In the genomic region with DNA sequence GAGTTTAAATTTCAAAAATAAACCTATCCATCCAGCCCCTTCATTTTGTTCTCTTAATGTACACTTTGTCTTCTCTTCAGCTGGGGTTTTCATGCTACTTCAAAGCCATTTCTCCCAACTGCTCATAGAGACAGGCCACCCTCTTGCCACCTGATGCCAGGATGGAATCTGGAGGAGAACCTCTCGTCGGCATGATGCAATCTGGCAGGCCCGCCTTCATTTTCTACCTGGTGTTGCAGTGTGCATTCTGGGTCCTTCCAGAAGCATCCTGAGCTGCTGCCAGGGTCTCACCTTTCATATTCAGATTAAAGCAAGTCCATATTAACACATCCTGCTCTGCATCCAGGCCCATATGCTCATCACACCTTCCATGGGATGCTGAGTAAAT, we compare ENCODE assay signal across 25 cellular contexts.
"Had no signal": no experiment of that assay in that cellular context is flagged by ENCODE, and none has a peak within 500 bp of the region (broad histone marks: within the 10 kb centered on the region; RNA-seq: fewer than 3 reads in every experiment).

No MANE protein-coding gene starts in this region.

- H3K9ac ChIP-seq: neural progenitor cell, parathyroid adenoma had no signal

- H3K36me3 ChIP-seq: gastrocnemius medialis, neural progenitor cell, right lobe of liver, stomach, tibial nerve, upper lobe of left lung had no signal

- H3K9me3 ChIP-seq: gastrocnemius medialis, right lobe of liver, stomach, tibial nerve, upper lobe of left lung had no signal

- H3K4me1 ChIP-seq: gastrocnemius medialis, neural progenitor cell, parathyroid adenoma, stomach, tibial nerve, upper lobe of left lung had no signal

- H3K79me2 ChIP-seq: parathyroid adenoma had no signal

- H3K27me3 Mint-ChIP-seq: naive thymus-derived CD4-positive, alpha-beta T cell; progenitor cell of endocrine pancreas had no signal

- H3K4me2 ChIP-seq: neural progenitor cell had no signal

- H3K36me3 Mint-ChIP-seq: neural progenitor cell had no signal

- H3K4me3 ChIP-seq: dorsolateral prefrontal cortex, gastrocnemius medialis, lung, neural progenitor cell, right lobe of liver, stomach, tibial nerve, upper lobe of left lung had no signal

- H2AFZ ChIP-seq: neural progenitor cell, parathyroid adenoma had no signal

- H3K27ac Mint-ChIP-seq: naive thymus-derived CD4-positive, alpha-beta T cell; nephron; neural progenitor cell; progenitor cell of endocrine pancreas had no signal

- H3K27ac ChIP-seq: dorsolateral prefrontal cortex, gastrocnemius medialis, neural progenitor cell, parathyroid adenoma, right lobe of liver, stomach, tibial nerve, upper lobe of left lung had no signal

- ATAC-seq: esophagus mucosa; gastrocnemius medialis; left lobe of liver; naive thymus-derived CD4-positive, alpha-beta T cell; right lobe of liver had no signal

- H3K4me1 Mint-ChIP-seq: naive thymus-derived CD4-positive, alpha-beta T cell; nephron; neural progenitor cell had no signal

- H3K4me3 Mint-ChIP-seq: naive thymus-derived CD4-positive, alpha-beta T cell; nephron; neural progenitor cell had no signal

- H3K27me3 ChIP-seq: dorsolateral prefrontal cortex, gastrocnemius medialis, neural progenitor cell, right lobe of liver, stomach, tibial nerve, upper lobe of left lung had no signal

- H3K9me3 Mint-ChIP-seq: nephron, neural progenitor cell had no signal

- DNase-seq: dorsolateral prefrontal cortex; effector CD4-positive, alpha-beta T cell; gastrocnemius medialis; head of caudate nucleus; kidney; mesenchymal stem cell; midbrain; naive thymus-derived CD4-positive, alpha-beta T cell; right lobe of liver; small intestine; stimulated activated CD4-positive, alpha-beta T cell treated with anti-CD3 and anti-CD28 coated beads, Interleukin-12 subunit alpha, Interleukin-12 subunit beta, amount 100 ng/mL, for 4 hours; stimulated activated CD4-positive, alpha-beta T cell treated with anti-CD3 and anti-CD28 coated beads, Interleukin-1b, Interleukin-23, amount 100 ng/mL, for 48 hours; stimulated activated CD4-positive, alpha-beta T cell treated with anti-CD3 and anti-CD28 coated beads, Interleukin-4, amount 100 ng/mL, for 1 hour; stimulated activated CD8-positive, alpha-beta memory T cell treated with anti-CD3 and anti-CD28 coated beads, Interleukin-4, amount 100 ng/mL, for 48 hours; stimulated activated naive CD4-positive, alpha-beta T cell treated with Interleukin-2 at 50 U/mL for 16 hours; stomach; upper lobe of left lung had no signal
